20 cellular contexts compared by ENCODE assay signal in genomic region chr10:69687396-69687795, GRCh38. TPM values are rescaled to one million over a fixed set of nuclear protein-coding genes. Genes with fewer than 3 reads are reported as not detected.
DNase-seq lines count a peak whose midpoint lies in the region; ATAC-seq, FAIRE-seq and TF ChIP-seq lines count a peak whose summit lies in the region.
"Had no signal": no experiment of that assay in that cellular context is flagged by ENCODE, and none has a peak within 500 bp of the region (broad histone marks: within the 10 kb centered on the region; RNA-seq: fewer than 3 reads in every experiment).

No MANE protein-coding gene starts in this region.

- peak overlapping the region; percentile 95 for H3K27ac Mint-ChIP-seq in Calu3 (ENCODE audit: unreplicated experiment)
- H3K27ac Mint-ChIP-seq in neural progenitor cell: peak overlapping the region; percentile 29
- H3K27ac Mint-ChIP-seq: CD4-positive, alpha-beta T cell; IgD-negative memory B cell had no signal

- no peak for ATAC-seq in upper lobe of right lung
- no peak for ATAC-seq in SK-N-SH treated with all-trans-retinoic acid at 6 μM for 48 hours
- ATAC-seq: HepG2 had no signal

- dilution Hi-C loops in keratinocyte (cut with MboI; ENCODE audit: extremely low pct_ligation_motif_present, low sequenced_read_pairs): no loop called here

- H3K27ac ChIP-seq in keratinocyte (ENCODE audit: control insufficient read depth, insufficient read depth, low read length): no peak overlapping the region
- no peak overlapping the region for H3K27ac ChIP-seq in neural progenitor cell
- H3K27ac ChIP-seq in upper lobe of right lung: no peak overlapping the region
- no peak overlapping the region for H3K27ac ChIP-seq in Peyer's patch

- H2AFZ ChIP-seq in keratinocyte (ENCODE audit: control insufficient read depth, low read length): no peak overlapping the region
- no peak overlapping the region for H2AFZ ChIP-seq in neural progenitor cell (replicated peaks)

- H3K27me3 ChIP-seq in keratinocyte (ENCODE audit: control insufficient read depth, extremely low read depth, insufficient read depth, low read length) (peaks cover 4% of the 10 kb centered on the region), neural progenitor cell (no peaks in the 10 kb centered on the region), upper lobe of right lung (no peaks in the 10 kb centered on the region), Peyer's patch (no peaks in the 10 kb centered on the region)
- H3K27me3 ChIP-seq: BE2C had no signal

- no peak for TF ChIP-seq POLR2A in Peyer's patch (IDR thresholded peaks at IDR 0.05)

- H3K9ac ChIP-seq in keratinocyte (ENCODE audit: control insufficient read depth, extremely low read depth, insufficient read depth, low read length): no peak overlapping the region
- H3K9ac ChIP-seq in neural progenitor cell: no peak overlapping the region

- H3K4me1 ChIP-seq in keratinocyte (ENCODE audit: control insufficient read depth, extremely low read depth, insufficient read depth, low read length) (peaks cover 21% of the 10 kb centered on the region), neural progenitor cell (peaks cover 4% of the 10 kb centered on the region), upper lobe of right lung (peaks cover 7% of the 10 kb centered on the region), Peyer's patch (peaks cover 0 to 7% (median 0%) of the 10 kb centered on the region in 4 donors)
- H3K4me1 ChIP-seq: BE2C had no signal

- no peaks in the 10 kb centered on the region for H4K20me1 ChIP-seq in keratinocyte (ENCODE audit: control insufficient read depth, extremely low read depth, insufficient read depth, low read length)
- no peaks in the 10 kb centered on the region for H4K20me1 ChIP-seq in neural progenitor cell (ENCODE audit: low read depth)

- H3K9me1 ChIP-seq in keratinocyte (ENCODE audit: control insufficient read depth, extremely low read depth, insufficient read depth, low read length): no peaks in the 10 kb centered on the region

- H3K4me1 Mint-ChIP-seq in Calu3 (ENCODE audit: low read depth, unreplicated experiment) (peaks cover 49% of the 10 kb centered on the region), neural progenitor cell (peaks cover 33% of the 10 kb centered on the region)

- FAIRE-seq in keratinocyte (lab: Jason Lieb, UNC): peak; percentile 9
- FAIRE-seq: A204.1, H1, HepG2 had no signal

- H3K36me3 Mint-ChIP-seq in Calu3 (ENCODE audit: insufficient read depth, unreplicated experiment) (peaks cover 35% of the 10 kb centered on the region), neural progenitor cell (no peaks in the 10 kb centered on the region)
- H3K36me3 Mint-ChIP-seq: IgD-negative memory B cell had no signal

- no peak overlapping the region for H3K4me2 ChIP-seq in keratinocyte (ENCODE audit: control insufficient read depth, extremely low read depth, insufficient read depth, low read depth, low read length)
- no peak overlapping the region for H3K4me2 ChIP-seq in neural progenitor cell

- DNase-seq in Calu3 (no peak), keratinocyte (ENCODE audit: low read depth, low spot score) (no peak), neural progenitor cell (ENCODE audit: low spot score) (no peak), upper lobe of right lung (peak; percentile 35), NCI-H446 treated with DMSO at 0.1 percent for 48 hours (lab: John Stamatoyannopoulos, UW) (no peak), Peyer's patch (no peak)
- DNase-seq: ACHN; BE2C; C1 segment of cervical spinal cord; CD4-positive, alpha-beta T cell; DMS153; DMS79; GF-D8; H9 had no signal

- TF ChIP-seq CTCF in Calu3 (IDR thresholded peaks at IDR 0.05; ENCODE audit: unreplicated experiment) (no peak), keratinocyte (optimal IDR thresholded peaks at IDR 0.05 in 1 of 3, IDR thresholded peaks at IDR 0.05 in 1 of 3, conservative IDR thresholded peaks at IDR 0.05 in 1 of 3; ENCODE audit: extremely low read depth in 1 of 3, insufficient read depth in 2 of 3, low read length in 3 of 3) (no peak), neural progenitor cell (IDR thresholded peaks at IDR 0.05) (no peak), upper lobe of right lung (IDR thresholded peaks at IDR 0.05) (no peak), Peyer's patch (IDR thresholded peaks at IDR 0.05) (no peak)

- H3K4me3 Mint-ChIP-seq in Calu3 (ENCODE audit: low read depth, unreplicated experiment) (no peak overlapping the region), neural progenitor cell (no peak overlapping the region)
- H3K4me3 Mint-ChIP-seq: CD4-positive, alpha-beta T cell; H9; IgD-negative memory B cell had no signal

- no peaks in the 10 kb centered on the region for H3K79me2 ChIP-seq in keratinocyte (ENCODE audit: control insufficient read depth, insufficient read depth, low read length)
- H3K79me2 ChIP-seq in neural progenitor cell (ENCODE audit: low read depth): no peaks in the 10 kb centered on the region

- H3K9me3 ChIP-seq in keratinocyte (ENCODE audit: control insufficient read depth, low read depth, low read length): no peaks in the 10 kb centered on the region
- H3K9me3 ChIP-seq in neural progenitor cell (ENCODE audit: low read depth): no peaks in the 10 kb centered on the region
- no peaks in the 10 kb centered on the region for H3K9me3 ChIP-seq in upper lobe of right lung
- no peaks in the 10 kb centered on the region for H3K9me3 ChIP-seq in Peyer's patch
- H3K9me3 ChIP-seq: BE2C, Caco-2 had no signal

- intact Hi-C loops in Calu3 (cut with micrococcal nuclease; ENCODE audit: unreplicated experiment) (no loop called here), upper lobe of right lung (cut with DNase I) (no loop called here)

- H3F3A ChIP-seq in neural progenitor cell (ENCODE audit: low read depth): no peaks in the 10 kb centered on the region

- H3K9me3 Mint-ChIP-seq in Calu3 (ENCODE audit: low read depth, unreplicated experiment) (no peaks in the 10 kb centered on the region), neural progenitor cell (peaks cover 2% of the 10 kb centered on the region)
- H3K9me3 Mint-ChIP-seq: CD4-positive, alpha-beta T cell; H9; IgD-negative memory B cell had no signal

- H3K4me3 ChIP-seq in keratinocyte (ENCODE audit: control insufficient read depth in 2 of 3, extremely low read depth in 1 of 3, insufficient read depth in 2 of 3, low read depth in 1 of 3, low read length in 3 of 3) (no peak overlapping the region), neural progenitor cell (no peak overlapping the region), upper lobe of right lung (no peak overlapping the region), Peyer's patch (no peak overlapping the region)

- CTCF ChIA-PET in Calu3 (lab: Charles Lee): interaction anchor here (0.9 to 2.5 kb wide), 2 partner anchors 8 to 43 kb away, joined by 3 to 12 read pairs; no protein-coding TSS in a partner anchor

- H3K27me3 Mint-ChIP-seq in Calu3 (ENCODE audit: unreplicated experiment): no peaks in the 10 kb centered on the region
- H3K27me3 Mint-ChIP-seq in neural progenitor cell (ENCODE audit: insufficient read depth, low read depth): peaks cover 9% of the 10 kb centered on the region

- BruUV-seq in Calu3 (replicated peaks; lab: Mats Ljungman, UMichigan): no TSS peak

- H3K36me3 ChIP-seq in keratinocyte (ENCODE audit: control insufficient read depth in 2 of 2, extremely low read depth in 1 of 2, insufficient read depth in 2 of 2, low read length in 2 of 2) (no peaks in the 10 kb centered on the region), neural progenitor cell (no peaks in the 10 kb centered on the region), upper lobe of right lung (no peaks in the 10 kb centered on the region), Peyer's patch (no peaks in the 10 kb centered on the region)
- H3K36me3 ChIP-seq: BE2C had no signal

TF ChIP-seq in SK-N-SH treated with all-trans-retinoic acid at 6 μM for 48 hours, 23 proteins besides CTCF, POLR2A, EP300 and RAD21 (continues in another document):
- TF ChIP-seq RARB (CRISPR knock-in tag; IDR thresholded peaks at IDR 0.05) (no peak), GLIS3 (CRISPR knock-in tag; IDR thresholded peaks at IDR 0.05) (no peak), ZNF8 (CRISPR knock-in tag; IDR thresholded peaks at IDR 0.05) (no peak), TCF4 (CRISPR knock-in tag; IDR thresholded peaks at IDR 0.05; ENCODE audit: borderline replicate concordance) (no peak), BACH2 (CRISPR knock-in tag; IDR thresholded peaks at IDR 0.05; ENCODE audit: borderline replicate concordance) (no peak), SNAI2 (CRISPR knock-in tag; IDR thresholded peaks at IDR 0.05) (no peak), OSR1 (CRISPR knock-in tag; IDR thresholded peaks at IDR 0.05) (no peak), PPARA (CRISPR knock-in tag; IDR thresholded peaks at IDR 0.05; ENCODE audit: borderline replicate concordance) (no peak), ZNF70 (CRISPR knock-in tag; IDR thresholded peaks at IDR 0.05) (no peak)
- TF ChIP-seq, protein P1, sequence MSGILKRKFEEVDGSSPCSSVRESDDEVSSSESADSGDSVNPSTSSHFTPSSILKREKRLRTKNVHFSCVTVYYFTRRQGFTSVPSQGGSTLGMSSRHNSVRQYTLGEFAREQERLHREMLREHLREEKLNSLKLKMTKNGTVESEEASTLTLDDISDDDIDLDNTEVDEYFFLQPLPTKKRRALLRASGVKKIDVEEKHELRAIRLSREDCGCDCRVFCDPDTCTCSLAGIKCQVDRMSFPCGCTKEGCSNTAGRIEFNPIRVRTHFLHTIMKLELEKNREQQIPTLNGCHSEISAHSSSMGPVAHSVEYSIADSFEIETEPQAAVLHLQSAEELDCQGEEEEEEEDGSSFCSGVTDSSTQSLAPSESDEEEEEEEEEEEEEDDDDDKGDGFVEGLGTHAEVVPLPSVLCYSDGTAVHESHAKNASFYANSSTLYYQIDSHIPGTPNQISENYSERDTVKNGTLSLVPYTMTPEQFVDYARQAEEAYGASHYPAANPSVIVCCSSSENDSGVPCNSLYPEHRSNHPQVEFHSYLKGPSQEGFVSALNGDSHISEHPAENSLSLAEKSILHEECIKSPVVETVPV (CRISPR knock-in tag; IDR thresholded peaks at IDR 0.05): no peak

RNA-seq across cellular contexts. Expression of gene FAM241B, which starts 57.3 kb away (rescaled TPM):
- 22.9 and 25.2 TPM in 2 replicates for total RNA-seq in Calu3 (2022)
- 7.7 to 8.3 TPM (median 7.9 TPM) in 3 replicates for polyA plus RNA-seq in keratinocyte
- not detected for polyA plus RNA-seq in keratinocyte (2011; ENCODE audit: low read depth)
- 7.6 and 8.5 TPM in 2 replicates for polyA plus RNA-seq in keratinocyte (2011; cell fraction: cytosol; rRNA removed)
- polyA plus RNA-seq in keratinocyte (2011; cell fraction: nucleus; rRNA removed): 7.5 and 7.9 TPM in 2 replicates
- polyA plus RNA-seq in keratinocyte (2012; ENCODE audit: low replicate concordance): 3.9 and 8.0 TPM in 2 replicates
- polyA minus RNA-seq in keratinocyte: 1.9 to 4.4 TPM (median 2.3 TPM) in 3 replicates
- 2.5 TPM for polyA minus RNA-seq in keratinocyte (2011; cell fraction: cytosol; rRNA and poly(A)+ RNA removed)
- 1.4 and 2.4 TPM in 2 replicates for polyA minus RNA-seq in keratinocyte (2011; cell fraction: nucleus; rRNA and poly(A)+ RNA removed)
- total RNA-seq in neural progenitor cell (ENCODE audit: low replicate concordance): 2.6 and 4.6 TPM in 2 replicates
- total RNA-seq in upper lobe of right lung: 5.2 TPM
- total RNA-seq in Peyer's patch: 1 to 10 TPM in 2 of 4 donors, not detected in 2; 1.4 to 2.4 TPM
